12 cellular contexts compared by ENCODE assay signal in the genomic region with DNA sequence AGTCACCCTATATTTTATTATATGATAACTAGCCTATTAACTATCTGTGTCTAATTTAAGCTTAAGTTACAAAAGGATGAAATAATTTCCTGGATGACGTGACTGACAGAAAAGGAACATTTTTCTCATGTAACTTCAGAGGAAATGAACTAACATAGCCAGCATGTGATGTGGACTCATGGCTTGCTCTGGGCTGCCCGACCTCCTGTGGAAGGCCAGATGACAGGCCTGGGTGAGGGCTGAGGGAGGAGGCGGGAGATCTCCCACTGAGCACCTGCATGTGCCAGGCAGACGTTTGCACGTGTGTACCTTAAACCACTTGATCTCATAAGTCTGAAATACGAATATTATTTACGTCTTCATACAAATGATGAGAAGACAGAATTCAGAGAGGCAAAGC.
DNase-seq lines count a peak whose midpoint lies in the region; ATAC-seq and TF ChIP-seq lines count a peak whose summit lies in the region.
"Had no signal": no experiment of that assay in that cellular context is flagged by ENCODE, and none has a peak within 500 bp of the region (broad histone marks: within the 10 kb centered on the region; RNA-seq: fewer than 3 reads in every experiment).

No MANE protein-coding gene starts in this region.

- peak; percentile 26 to 86 (median 72) for ATAC-seq in right lobe of liver
- ATAC-seq in HG02759 (IDR thresholded peaks at IDR 0.05; ENCODE audit: unreplicated experiment), result no peak
- ATAC-seq: T-helper 17 cell had no signal

- H3K36me3 ChIP-seq in endodermal cell (ENCODE audit: control insufficient read depth, insufficient read depth, low read length) (no peaks in the 10 kb centered on the region), right lobe of liver (peaks cover 0 to 4% (median 0%) of the 10 kb centered on the region in 4 donors), tibial nerve (peaks cover 0 to 70% (median 0%) of the 10 kb centered on the region in 3 donors)

- H3K27me3 ChIP-seq in endodermal cell (ENCODE audit: control insufficient read depth, insufficient read depth, low read length, poor library complexity, severe bottlenecking) (no peaks in the 10 kb centered on the region), right lobe of liver (no peaks in the 10 kb centered on the region), tibial nerve (no peaks in the 10 kb centered on the region)

- H3K4me3 ChIP-seq in endodermal cell (ENCODE audit: low read length), result no peak overlapping the region
- H3K4me3 ChIP-seq in right lobe of liver, result no peak overlapping the region
- no peak overlapping the region for H3K4me3 ChIP-seq in tibial nerve

- TF ChIP-seq CTCF in endodermal cell (conservative IDR thresholded peaks at IDR 0.05) (no peak), right lobe of liver (IDR thresholded peaks at IDR 0.05) (no peak), tibial nerve (IDR thresholded peaks at IDR 0.05) (no peak)

- WGBS in endodermal cell (ENCODE audit: insufficient coverage in 1 of 2, insufficient read length in 1 of 2), 2 experiments, result 84 to 88% methylated on average over 5 to 7 of the region's 7 CpGs
- 55% methylated on average over 6 of the region's 7 CpGs for WGBS in right lobe of liver (ENCODE audit: insufficient coverage, low coverage, low lambda C conversion rate, missing lambda C conversion rate)
- WGBS in tibial nerve, 2 donors, result 62 to 77% methylated on average over 7 of the region's 7 CpGs

- no peaks in the 10 kb centered on the region for H3K9me3 Mint-ChIP-seq in endodermal cell
- H3K9me3 Mint-ChIP-seq: activated naive CD4-positive, alpha-beta T cell treated with anti-CD3 and anti-CD28 coated beads, Interleukin-2, amount 50 U/mL, for 24 hours had no signal

- H3K9me3 ChIP-seq in endodermal cell (ENCODE audit: control insufficient read depth, low read length), result no peaks in the 10 kb centered on the region
- no peaks in the 10 kb centered on the region for H3K9me3 ChIP-seq in right lobe of liver
- H3K9me3 ChIP-seq in tibial nerve, result no peaks in the 10 kb centered on the region

- H3K27ac Mint-ChIP-seq in endodermal cell, result peak overlapping the region; percentile 46
- H3K27ac Mint-ChIP-seq: T-helper 17 cell had no signal

- no peaks in the 10 kb centered on the region for H3K4me1 ChIP-seq in endodermal cell (ENCODE audit: control insufficient read depth, insufficient read depth, low read length)
- peaks cover 0 to 18% (median 8%) of the 10 kb centered on the region in 4 donors for H3K4me1 ChIP-seq in right lobe of liver
- peaks cover 0 to 5% (median 0%) of the 10 kb centered on the region in 4 donors for H3K4me1 ChIP-seq in tibial nerve

- peaks cover 30% of the 10 kb centered on the region for H3K4me1 Mint-ChIP-seq in endodermal cell

- H3K27me3 Mint-ChIP-seq in endodermal cell (ENCODE audit: insufficient read depth), result no peaks in the 10 kb centered on the region
- H3K27me3 Mint-ChIP-seq: activated naive CD4-positive, alpha-beta T cell treated with anti-CD3 and anti-CD28 coated beads, Interleukin-2, amount 50 U/mL, for 24 hours had no signal

- TF ChIP-seq EP300 in tibial nerve (IDR thresholded peaks at IDR 0.05), result peak; percentile 38 to 63

- peak; percentile 75 for DNase-seq in HT1080 (ENCODE audit: low read depth)
- no peak for DNase-seq in endodermal cell
- peak in 1 of 3 donors; percentile 41 for DNase-seq in right lobe of liver
- peak in 1 of 2 donors; percentile 33 for DNase-seq in tibial nerve (ENCODE audit: low spot score in 2 of 2)
- DNase-seq in NK-92 (lab: John Stamatoyannopoulos, UW; ENCODE audit: unreplicated experiment), result no peak
- DNase-seq in NCI-H2227 (lab: John Stamatoyannopoulos, UW; ENCODE audit: unreplicated experiment), result no peak
- DNase-seq: DMS 273 treated with DMSO at 0.1 percent for 48 hours; NCI-H1436; stimulated activated CD4-positive, alpha-beta T cell treated with anti-CD3 and anti-CD28 coated beads, Interleukin-4, amount 100 ng/mL, for 24 hours; T-helper 17 cell had no signal

- TF ChIP-seq POLR2A in right lobe of liver (IDR thresholded peaks at IDR 0.05), result no peak
- no peak for TF ChIP-seq POLR2A in tibial nerve (IDR thresholded peaks at IDR 0.05)

- no peak overlapping the region for H3K4me3 Mint-ChIP-seq in endodermal cell
- H3K4me3 Mint-ChIP-seq: activated naive CD4-positive, alpha-beta T cell treated with anti-CD3 and anti-CD28 coated beads, Interleukin-2, amount 50 U/mL, for 24 hours; T-helper 17 cell had no signal

- no peaks in the 10 kb centered on the region for H3K36me3 Mint-ChIP-seq in endodermal cell (ENCODE audit: low read depth)
- H3K36me3 Mint-ChIP-seq: activated naive CD4-positive, alpha-beta T cell treated with anti-CD3 and anti-CD28 coated beads, Interleukin-2, amount 50 U/mL, for 24 hours had no signal

- intact Hi-C loops in right lobe of liver (cut with DNase I), result no loop called here

- H3K27ac ChIP-seq in endodermal cell (ENCODE audit: low read depth, low read length), result no peak overlapping the region
- peak overlapping the region in 2 of 3 donors; percentile 19 to 25 for H3K27ac ChIP-seq in right lobe of liver
- peak overlapping the region in 2 of 4 donors; percentile 50 to 64 for H3K27ac ChIP-seq in tibial nerve

- H3K9ac ChIP-seq in endodermal cell (ENCODE audit: extremely low read depth, low read length, poor library complexity, severe bottlenecking), result no peak overlapping the region
